ENCODE assay signal across 8 cellular contexts in genomic region chr3:158570999-158571702, GRCh38. TPM values are rescaled to one million over a fixed set of nuclear protein-coding genes. Genes with fewer than 3 reads are reported as not detected.
DNase-seq lines count a peak whose midpoint lies in the region; ATAC-seq and TF ChIP-seq lines count a peak whose summit lies in the region.

TSS of gene MLF1 (plus strand) at chr3:158571194. CDS start at chr3:158571301, 107 bp downstream.

- no peaks in the 10 kb centered on the region for H3K36me3 Mint-ChIP-seq in CD14-positive monocyte
- H3K36me3 Mint-ChIP-seq in activated T-cell treated with anti-CD3 and anti-CD28 coated beads, Interleukin-2, amount 50 U/mL, for 4 hours (ENCODE audit: insufficient read depth) = no peaks in the 10 kb centered on the region

- H3K9me3 ChIP-seq in NT2/D1 (ENCODE audit: insufficient read depth, low read length) = no peaks in the 10 kb centered on the region

- no peaks in the 10 kb centered on the region for H3K4me1 ChIP-seq in NT2/D1 (ENCODE audit: insufficient read depth, insufficient read length)

- TF ChIP-seq CTCF in CD14-positive monocyte (IDR thresholded peaks at IDR 0.05) (no peak), HL-60 (IDR thresholded peaks at IDR 0.05; ENCODE audit: insufficient read depth, low read length) (no peak), epithelial cell of proximal tubule (conservative IDR thresholded peaks at IDR 0.05; ENCODE audit: low read depth, low read length) (no peak)

- DNase-seq in CD14-positive monocyte (ENCODE audit: low spot score) (peak; percentile 86), HL-60 (ENCODE audit: low read depth in 1 of 2, low spot score in 1 of 2) (peak; percentile 63 to 88), NT2/D1 (ENCODE audit: low read depth, low spot score) (peak; percentile 57), epithelial cell of proximal tubule (ENCODE audit: low read depth) (peak; percentile 53), midbrain (lab: John Stamatoyannopoulos, UW) (peak; percentile 96)
- DNase-seq in activated T-cell treated with anti-CD3 and anti-CD28 coated beads, Interleukin-2, amount 50 U/mL, for 4 hours = peak; percentile 68
- DNase-seq in stimulated activated CD8-positive, alpha-beta memory T cell treated with anti-CD3 and anti-CD28 coated beads, Interleukin-15, amount 100 ng/mL, for 1 hour (ENCODE audit: low read depth) = peak; percentile 70

- H3K4me3 Mint-ChIP-seq in CD14-positive monocyte = peak within 1 kb of the TSS; percentile 75 to 89
- H3K4me3 Mint-ChIP-seq in activated T-cell treated with anti-CD3 and anti-CD28 coated beads, Interleukin-2, amount 50 U/mL, for 4 hours = peak within 1 kb of the TSS; percentile 87

- H3K9me3 Mint-ChIP-seq in CD14-positive monocyte = peaks cover 8 to 17% (median 14%) of the 10 kb centered on the region in 7 donors
- H3K9me3 Mint-ChIP-seq in activated T-cell treated with anti-CD3 and anti-CD28 coated beads, Interleukin-2, amount 50 U/mL, for 4 hours = no peaks in the 10 kb centered on the region

- ATAC-seq in GM19467 (IDR thresholded peaks at IDR 0.05; ENCODE audit: unreplicated experiment) = peak; percentile 100
- peak; percentile 99 to 100 for ATAC-seq in activated T-cell treated with anti-CD3 and anti-CD28 coated beads, Interleukin-2, amount 50 U/mL, for 4 hours

- peak within 1 kb of the TSS; percentile 18 for H3K4me3 ChIP-seq in HL-60 (replicated peaks; ENCODE audit: insufficient read depth, low read length)
- peak within 1 kb of the TSS; percentile 33 for H3K4me3 ChIP-seq in NT2/D1 (ENCODE audit: insufficient read length, low read depth)
- peak within 1 kb of the TSS; percentile 95 for H3K4me3 ChIP-seq in epithelial cell of proximal tubule (ENCODE audit: low read depth, low read length)

- peak within 1 kb of the TSS; percentile 27 to 91 (median 77) for H3K27ac Mint-ChIP-seq in CD14-positive monocyte

- H3K36me3 ChIP-seq in NT2/D1 (ENCODE audit: insufficient read depth, insufficient read length, low read length) = no peaks in the 10 kb centered on the region

- peaks cover 20 to 49% (median 28%) of the 10 kb centered on the region in 3 donors for H3K27me3 Mint-ChIP-seq in CD14-positive monocyte (ENCODE audit: low read depth in 3 of 3)
- H3K27me3 Mint-ChIP-seq in activated T-cell treated with anti-CD3 and anti-CD28 coated beads, Interleukin-2, amount 50 U/mL, for 4 hours (ENCODE audit: low read depth) = peaks cover 51% of the 10 kb centered on the region

- no peak within 1 kb of the TSS for H3K27ac ChIP-seq in HL-60 (replicated peaks)

- no peak within 1 kb of the TSS for H3K9ac ChIP-seq in NT2/D1 (ENCODE audit: insufficient read length, low read depth)

- peaks cover 10% of the 10 kb centered on the region for H3K4me1 Mint-ChIP-seq in CD14-positive monocyte
- peaks cover 12% of the 10 kb centered on the region for H3K4me1 Mint-ChIP-seq in activated T-cell treated with anti-CD3 and anti-CD28 coated beads, Interleukin-2, amount 50 U/mL, for 4 hours (ENCODE audit: low read depth)

- intact Hi-C loops in CD14-positive monocyte (cut with micrococcal nuclease) = no loop called here

- peaks cover 11% of the 10 kb centered on the region for H3K27me3 ChIP-seq in HL-60 (ENCODE audit: insufficient read depth, poor library complexity, severe bottlenecking)
- H3K27me3 ChIP-seq in NT2/D1 (ENCODE audit: insufficient read depth, insufficient read length) = peaks cover 7% of the 10 kb centered on the region

RNA-seq across cellular contexts. Expression of gene MLF1, which starts in this region (rescaled TPM):
- polyA plus RNA-seq in CD14-positive monocyte = under 1 TPM; 0.41 to 0.43 TPM
- total RNA-seq in activated T-cell treated with anti-CD3 and anti-CD28 coated beads, Interleukin-2, amount 50 U/mL, for 4 hours = 1 to 10 TPM; 1.6 to 1.8 (median 1.6) TPM
- total RNA-seq in epithelial cell of proximal tubule = 5.4 and 7.6 TPM in 2 replicates

Comparison
In these comparisons a context has a peak if more than half of its experiments do, and no peak if none do; other contexts are left out.
1. Peak in DNase-seq in CD14-positive monocyte; RNA of the gene not detected or under 1 TPM.
2. H3K4me3 ChIP-seq: peak in every context shown above with its lines; median percentile 95 in epithelial cell of proximal tubule; 33 in NT2/D1; 18 in HL-60.